Comparison of ENCODE assay signal across 23 cellular contexts in genomic region chr4:104524591-104524990, GRCh38. TPM values are rescaled to one million over a fixed set of nuclear protein-coding genes. Genes with fewer than 3 reads are reported as not detected.
A peak's percentile ranks its signal among the peaks of the same experiment; 100 is the strongest.
DNase-seq lines count a peak whose midpoint lies in the region; ATAC-seq, FAIRE-seq and TF ChIP-seq lines count a peak whose summit lies in the region.
"Had no signal": no experiment of that assay in that cellular context is flagged by ENCODE, and none has a peak within 500 bp of the region (broad histone marks: within the 10 kb centered on the region; RNA-seq: fewer than 3 reads in every experiment).

No MANE protein-coding gene starts in this region.

- ATAC-seq in HG02588 (IDR thresholded peaks at IDR 0.05; ENCODE audit: unreplicated experiment), result no peak
- ATAC-seq: activated CD4-positive, CD25-positive, alpha-beta regulatory T cell treated with anti-CD3 and anti-CD28 coated beads, Interleukin-2, amount 50 U/mL, for 24 hours; gastrocnemius medialis; left lobe of liver; mucosa of descending colon; stimulated activated memory B cell treated with anti-CD40 and anti-IgM and Interleukin-4, amounts not matched to agents 10 μg/mL and 1 μg/mL and 100 μg/mL, for 72 hours had no signal

- CTCF ChIA-PET in AG04450 (lab: Charles Lee), result no interaction called here

- in situ Hi-C loops in GM13977 (cut with MboI; ENCODE audit: low pct_unique_long_range_greater_than_20kb, low sequenced_read_pairs, unreplicated experiment), result loop anchor here (25.0 kb wide), 1 partner anchor 938 kb away; the partner anchor contains the start of gene PPA2

- H3K4me3 ChIP-seq in AG04450 (ENCODE audit: low read depth, low read length) (no peak overlapping the region), bronchial epithelial cell (ENCODE audit: low read depth, low read length) (no peak overlapping the region)
- H3K4me3 ChIP-seq: gastrocnemius medialis, mucosa of descending colon, neural progenitor cell, SJCRH30, tibial artery had no signal

- DNase-seq in AG04450 (ENCODE audit: low read depth, low spot score) (peak; percentile 3), HS-5 (ENCODE audit: low read depth) (peak; percentile 45), bronchial epithelial cell (ENCODE audit: low read depth) (peak; percentile 60), kidney glomerular epithelial cell (lab: John Stamatoyannopoulos, UW) (peak; percentile 49), activated gamma-delta T cell treated with Interleukin-2 at 50 U/mL for 16 hours (no peak), GM13977 (ENCODE audit: low spot score) (no peak), NCI-H1930 (lab: John Stamatoyannopoulos, UW) (no peak)
- DNase-seq: CD4-positive, alpha-beta memory T cell; gastrocnemius medialis; H9; Karpas-422; mucosa of descending colon; NCI-H2171 treated with DMSO at 0.1 percent for 48 hours; retina; SJCRH30; tibial artery had no signal

- TF ChIP-seq CTCF in AG04450 (IDR thresholded peaks at IDR 0.05; ENCODE audit: low read depth, low read length) (no peak), bronchial epithelial cell (IDR thresholded peaks at IDR 0.05; ENCODE audit: insufficient read depth, low read length, severe bottlenecking) (no peak), GM13977 (IDR thresholded peaks at IDR 0.05; ENCODE audit: extremely low read depth, insufficient read depth, missing control alignments) (no peak)

- no peak for FAIRE-seq in bronchial epithelial cell (lab: Jason Lieb, UNC)
- FAIRE-seq: colon, endometrium had no signal

- no peaks in the 10 kb centered on the region for H3K9me3 ChIP-seq in AG04450 (ENCODE audit: control insufficient read depth, insufficient read depth, low read length)
- H3K9me3 ChIP-seq: gastrocnemius medialis, mucosa of descending colon, SJCRH30, tibial artery had no signal

- H3K27me3 ChIP-seq in AG04450 (ENCODE audit: control insufficient read depth, insufficient read depth, low read length) (no peaks in the 10 kb centered on the region), bronchial epithelial cell (ENCODE audit: control insufficient read depth, insufficient read depth, low read length) (no peaks in the 10 kb centered on the region)
- H3K27me3 ChIP-seq: gastrocnemius medialis, neural progenitor cell, SJCRH30, tibial artery had no signal

- H3K27ac ChIP-seq in AG04450 (ENCODE audit: low read depth, low read length), result no peak overlapping the region
- H3K27ac ChIP-seq: gastrocnemius medialis, neural progenitor cell, SJCRH30, tibial artery had no signal

- POLR2A ChIA-PET in AG04450 (lab: Yijun Ruan, JAX), result no interaction called here

- H3K36me3 ChIP-seq in bronchial epithelial cell (ENCODE audit: control insufficient read depth, insufficient read depth, low read length), result no peaks in the 10 kb centered on the region
- H3K36me3 ChIP-seq: gastrocnemius medialis, neural progenitor cell, SJCRH30, tibial artery had no signal

RNA-seq across cellular contexts. Expression of gene CXXC4, which starts 29.9 kb away (rescaled TPM):
- polyA plus RNA-seq in AG04450 (2011; rRNA removed), result 0.02 TPM in 1 of 2 replicates, not detected in the other
- polyA minus RNA-seq in AG04450 (2011; rRNA and poly(A)+ RNA removed), result not detected in 2 replicates
- total RNA-seq in bronchial epithelial cell, result under 0.01 TPM in 1 of 2 replicates, not detected in the other
- polyA plus RNA-seq: CD4-positive, alpha-beta memory T cell had no signal

Comparison
In these comparisons a context has a peak if more than half of its experiments do, and no peak if none do; other contexts are left out.
1. DNase-seq: peak in AG04450 (single experiment), HS-5 (single experiment), bronchial epithelial cell (single experiment) and kidney glomerular epithelial cell (single experiment); none in activated gamma-delta T cell treated with Interleukin-2 at 50 U/mL for 16 hours (single experiment), GM13977 (single experiment) and NCI-H1930 (0 of 2).